3 cellular contexts compared by ENCODE assay signal in the genomic region with DNA sequence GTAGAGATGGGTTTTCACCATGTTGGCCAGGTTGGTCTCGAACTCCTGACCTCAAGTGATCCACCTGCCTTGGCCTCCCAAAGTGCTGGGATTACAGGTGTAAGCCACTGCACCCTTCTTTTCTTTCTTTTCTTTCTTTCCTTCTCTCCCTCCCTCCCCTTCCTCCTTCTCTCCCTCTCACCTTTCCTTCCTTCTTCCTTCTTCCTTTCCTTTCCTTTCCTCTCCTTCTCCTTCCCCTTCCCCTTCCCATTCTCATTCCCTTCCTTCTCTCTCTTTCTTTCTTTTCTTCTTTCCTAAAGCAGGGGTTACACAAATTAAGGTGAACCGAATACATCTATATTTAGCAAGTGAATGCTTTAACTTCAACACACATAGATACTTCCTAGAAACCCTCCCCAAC.
TF ChIP-seq lines count a peak whose summit lies in the region.

No MANE protein-coding gene starts in this region.

TF ChIP-seq in HEK293, 187 proteins besides CTCF, POLR2A, EP300 and RAD21 (continues in another document):
- TF ChIP-seq ZNF146 (tag by site-specific recombination; IDR thresholded peaks at IDR 0.05) (no peak), ZIC2 (tag by site-specific recombination; IDR thresholded peaks at IDR 0.05) (no peak), ZNF558 (tag by site-specific recombination; IDR thresholded peaks at IDR 0.05) (no peak), ZNF366 (tag by site-specific recombination; conservative IDR thresholded peaks at IDR 0.05) (peak; percentile 89), ZNF768 (tag by site-specific recombination; IDR thresholded peaks at IDR 0.05) (no peak), ZNF341 (tag by site-specific recombination; IDR thresholded peaks at IDR 0.05; ENCODE audit: low read depth) (no peak), KLF7 (tag by site-specific recombination; IDR thresholded peaks at IDR 0.05; ENCODE audit: borderline replicate concordance) (no peak)
- TF ChIP-seq, protein P1, sequence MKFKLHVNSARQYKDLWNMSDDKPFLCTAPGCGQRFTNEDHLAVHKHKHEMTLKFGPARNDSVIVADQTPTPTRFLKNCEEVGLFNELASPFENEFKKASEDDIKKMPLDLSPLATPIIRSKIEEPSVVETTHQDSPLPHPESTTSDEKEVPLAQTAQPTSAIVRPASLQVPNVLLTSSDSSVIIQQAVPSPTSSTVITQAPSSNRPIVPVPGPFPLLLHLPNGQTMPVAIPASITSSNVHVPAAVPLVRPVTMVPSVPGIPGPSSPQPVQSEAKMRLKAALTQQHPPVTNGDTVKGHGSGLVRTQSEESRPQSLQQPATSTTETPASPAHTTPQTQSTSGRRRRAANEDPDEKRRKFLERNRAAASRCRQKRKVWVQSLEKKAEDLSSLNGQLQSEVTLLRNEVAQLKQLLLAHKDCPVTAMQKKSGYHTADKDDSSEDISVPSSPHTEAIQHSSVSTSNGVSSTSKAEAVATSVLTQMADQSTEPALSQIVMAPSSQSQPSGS (tag by site-specific recombination; IDR thresholded peaks at IDR 0.05; ENCODE audit: low read depth), result no peak
- TF ChIP-seq, protein P2, sequence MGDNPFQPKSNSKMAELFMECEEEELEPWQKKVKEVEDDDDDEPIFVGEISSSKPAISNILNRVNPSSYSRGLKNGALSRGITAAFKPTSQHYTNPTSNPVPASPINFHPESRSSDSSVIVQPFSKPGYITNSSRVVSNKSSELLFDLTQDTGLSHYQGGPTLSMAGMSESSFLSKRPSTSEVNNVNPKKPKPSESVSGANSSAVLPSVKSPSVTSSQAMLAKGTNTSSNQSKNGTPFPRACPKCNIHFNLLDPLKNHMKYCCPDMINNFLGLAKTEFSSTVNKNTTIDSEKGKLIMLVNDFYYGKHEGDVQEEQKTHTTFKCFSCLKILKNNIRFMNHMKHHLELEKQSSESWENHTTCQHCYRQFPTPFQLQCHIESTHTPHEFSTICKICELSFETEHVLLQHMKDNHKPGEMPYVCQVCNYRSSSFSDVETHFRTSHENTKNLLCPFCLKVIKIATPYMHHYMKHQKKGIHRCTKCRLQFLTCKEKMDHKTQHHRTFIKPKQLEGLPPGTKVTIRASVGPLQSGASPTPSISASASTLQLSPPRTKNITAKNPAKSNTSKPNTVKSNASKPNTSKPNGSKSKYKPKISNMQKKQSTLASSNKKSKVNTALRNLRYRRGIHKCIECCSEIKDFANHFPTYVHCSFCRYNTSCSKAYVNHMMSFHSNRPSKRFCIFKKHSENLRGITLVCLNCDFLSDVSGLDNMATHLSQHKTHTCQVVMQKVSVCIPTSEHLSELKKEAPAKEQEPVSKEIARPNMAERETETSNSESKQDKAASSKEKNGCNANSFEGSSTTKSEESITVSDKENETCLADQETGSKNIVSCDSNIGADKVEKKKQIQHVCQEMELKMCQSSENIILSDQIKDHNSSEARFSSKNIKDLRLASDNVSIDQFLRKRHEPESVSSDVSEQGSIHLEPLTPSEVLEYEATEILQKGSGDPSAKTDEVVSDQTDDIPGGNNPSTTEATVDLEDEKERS (tag by site-specific recombination; IDR thresholded peaks at IDR 0.05), result no peak
- TF ChIP-seq, protein P3, sequence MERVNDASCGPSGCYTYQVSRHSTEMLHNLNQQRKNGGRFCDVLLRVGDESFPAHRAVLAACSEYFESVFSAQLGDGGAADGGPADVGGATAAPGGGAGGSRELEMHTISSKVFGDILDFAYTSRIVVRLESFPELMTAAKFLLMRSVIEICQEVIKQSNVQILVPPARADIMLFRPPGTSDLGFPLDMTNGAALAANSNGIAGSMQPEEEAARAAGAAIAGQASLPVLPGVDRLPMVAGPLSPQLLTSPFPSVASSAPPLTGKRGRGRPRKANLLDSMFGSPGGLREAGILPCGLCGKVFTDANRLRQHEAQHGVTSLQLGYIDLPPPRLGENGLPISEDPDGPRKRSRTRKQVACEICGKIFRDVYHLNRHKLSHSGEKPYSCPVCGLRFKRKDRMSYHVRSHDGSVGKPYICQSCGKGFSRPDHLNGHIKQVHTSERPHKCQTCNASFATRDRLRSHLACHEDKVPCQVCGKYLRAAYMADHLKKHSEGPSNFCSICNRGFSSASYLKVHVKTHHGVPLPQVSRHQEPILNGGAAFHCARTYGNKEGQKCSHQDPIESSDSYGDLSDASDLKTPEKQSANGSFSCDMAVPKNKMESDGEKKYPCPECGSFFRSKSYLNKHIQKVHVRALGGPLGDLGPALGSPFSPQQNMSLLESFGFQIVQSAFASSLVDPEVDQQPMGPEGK (tag by site-specific recombination; IDR thresholded peaks at IDR 0.05), result no peak

TF ChIP-seq in K562, 482 proteins besides CTCF, POLR2A, EP300 and RAD21:
- TF ChIP-seq, protein P4, sequence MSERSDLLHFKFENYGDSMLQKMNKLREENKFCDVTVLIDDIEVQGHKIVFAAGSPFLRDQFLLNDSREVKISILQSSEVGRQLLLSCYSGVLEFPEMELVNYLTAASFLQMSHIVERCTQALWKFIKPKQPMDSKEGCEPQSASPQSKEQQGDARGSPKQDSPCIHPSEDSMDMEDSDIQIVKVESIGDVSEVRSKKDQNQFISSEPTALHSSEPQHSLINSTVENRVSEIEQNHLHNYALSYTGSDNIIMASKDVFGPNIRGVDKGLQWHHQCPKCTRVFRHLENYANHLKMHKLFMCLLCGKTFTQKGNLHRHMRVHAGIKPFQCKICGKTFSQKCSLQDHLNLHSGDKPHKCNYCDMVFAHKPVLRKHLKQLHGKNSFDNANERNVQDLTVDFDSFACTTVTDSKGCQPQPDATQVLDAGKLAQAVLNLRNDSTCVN (CRISPR knock-in tag; IDR thresholded peaks at IDR 0.05), result 0 out of 2 replicates have a peak, but pooled peaks have one; percentile 78
- TF ChIP-seq, protein P5, sequence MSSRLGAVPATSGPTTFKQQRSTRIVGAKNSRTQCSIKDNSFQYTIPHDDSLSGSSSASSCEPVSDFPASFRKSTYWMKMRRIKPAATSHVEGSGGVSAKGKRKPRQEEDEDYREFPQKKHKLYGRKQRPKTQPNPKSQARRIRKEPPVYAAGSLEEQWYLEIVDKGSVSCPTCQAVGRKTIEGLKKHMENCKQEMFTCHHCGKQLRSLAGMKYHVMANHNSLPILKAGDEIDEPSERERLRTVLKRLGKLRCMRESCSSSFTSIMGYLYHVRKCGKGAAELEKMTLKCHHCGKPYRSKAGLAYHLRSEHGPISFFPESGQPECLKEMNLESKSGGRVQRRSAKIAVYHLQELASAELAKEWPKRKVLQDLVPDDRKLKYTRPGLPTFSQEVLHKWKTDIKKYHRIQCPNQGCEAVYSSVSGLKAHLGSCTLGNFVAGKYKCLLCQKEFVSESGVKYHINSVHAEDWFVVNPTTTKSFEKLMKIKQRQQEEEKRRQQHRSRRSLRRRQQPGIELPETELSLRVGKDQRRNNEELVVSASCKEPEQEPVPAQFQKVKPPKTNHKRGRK (tag; IDR thresholded peaks at IDR 0.05), result peak; percentile 65
- TF ChIP-seq MTA2 (IDR thresholded peaks at IDR 0.05; ENCODE audit: low read depth), result no peak

TF ChIP-seq in H1, 55 proteins besides CTCF, POLR2A, EP300 and RAD21:
- TF ChIP-seq JUN (IDR thresholded peaks at IDR 0.05; ENCODE audit: low read depth, low read length), result no peak
- TF ChIP-seq SP4 (IDR thresholded peaks at IDR 0.05; ENCODE audit: low read length), result no peak
- no peak for TF ChIP-seq BCL11A (IDR thresholded peaks at IDR 0.05; ENCODE audit: low read depth in 2 of 2, low read length in 2 of 2)
- TF ChIP-seq, protein P6, sequence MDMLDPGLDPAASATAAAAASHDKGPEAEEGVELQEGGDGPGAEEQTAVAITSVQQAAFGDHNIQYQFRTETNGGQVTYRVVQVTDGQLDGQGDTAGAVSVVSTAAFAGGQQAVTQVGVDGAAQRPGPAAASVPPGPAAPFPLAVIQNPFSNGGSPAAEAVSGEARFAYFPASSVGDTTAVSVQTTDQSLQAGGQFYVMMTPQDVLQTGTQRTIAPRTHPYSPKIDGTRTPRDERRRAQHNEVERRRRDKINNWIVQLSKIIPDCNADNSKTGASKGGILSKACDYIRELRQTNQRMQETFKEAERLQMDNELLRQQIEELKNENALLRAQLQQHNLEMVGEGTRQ (IDR thresholded peaks at IDR 0.05; ENCODE audit: low read length), result no peak
- TF ChIP-seq JUND (IDR thresholded peaks at IDR 0.05; ENCODE audit: low read length), result no peak
- TF ChIP-seq SIRT6 (IDR thresholded peaks at IDR 0.05; ENCODE audit: low read length), result no peak
- TF ChIP-seq SP1 (IDR thresholded peaks at IDR 0.05; ENCODE audit: low read depth, low read length), result no peak
- TF ChIP-seq MAFK (IDR thresholded peaks at IDR 0.05; ENCODE audit: low read depth, low read length), result no peak
- no peak for TF ChIP-seq HDAC6 (IDR thresholded peaks at IDR 0.05; ENCODE audit: low read depth, low read length)
- no peak for TF ChIP-seq SIX5 (IDR thresholded peaks at IDR 0.05; ENCODE audit: low read depth, low read length)
- TF ChIP-seq NRF1 (IDR thresholded peaks at IDR 0.05; ENCODE audit: low read depth, low read length), result no peak
- TF ChIP-seq KDM1A (IDR thresholded peaks at IDR 0.05; ENCODE audit: borderline replicate concordance, low read length), result no peak
- no peak for TF ChIP-seq CHD2 (IDR thresholded peaks at IDR 0.05; ENCODE audit: low read length)
- no peak for TF ChIP-seq BACH1 (IDR thresholded peaks at IDR 0.05; ENCODE audit: low read length)
- no peak for TF ChIP-seq TAF1 (IDR thresholded peaks at IDR 0.05; ENCODE audit: low read depth, low read length)
- no peak for TF ChIP-seq RXRA (IDR thresholded peaks at IDR 0.05; ENCODE audit: insufficient read depth, low read depth, low read length)
- no peak for TF ChIP-seq PHF8 (conservative IDR thresholded peaks at IDR 0.05; ENCODE audit: low read depth, low read length)
- TF ChIP-seq HDAC2 (IDR thresholded peaks at IDR 0.05; ENCODE audit: borderline replicate concordance in 1 of 2, low read depth in 2 of 2, low read length in 2 of 2), result no peak
